ENCODE assay signal across 1 cellular context in the genomic region with DNA sequence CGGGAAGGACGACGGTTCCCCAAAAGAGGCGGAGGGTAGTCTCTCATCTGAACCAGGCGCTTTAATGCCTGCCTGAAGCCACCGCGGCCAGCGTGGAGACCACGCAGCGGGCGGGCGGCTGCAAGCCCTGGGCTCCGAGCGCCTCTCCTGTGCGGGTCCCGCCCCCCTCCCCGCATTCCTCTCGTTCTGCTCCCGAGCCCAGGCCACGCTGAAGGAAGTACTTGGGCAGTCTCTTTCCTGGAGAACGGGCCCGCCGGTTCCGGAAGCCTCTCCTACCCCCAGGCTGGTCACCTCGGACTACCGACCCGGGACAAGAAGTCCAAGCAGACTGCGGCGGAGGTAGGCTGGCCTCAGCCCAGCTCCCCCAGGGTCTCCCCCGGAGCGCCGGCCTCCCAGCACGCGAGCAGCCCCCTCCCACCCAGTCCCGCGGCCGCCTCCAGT.
TF ChIP-seq lines count a peak whose summit lies in the region.

No MANE protein-coding gene starts in this region.

TF ChIP-seq in GM23338, 12 proteins besides CTCF, POLR2A, EP300 and RAD21 (continued from another document):
- TF ChIP-seq, protein P1, sequence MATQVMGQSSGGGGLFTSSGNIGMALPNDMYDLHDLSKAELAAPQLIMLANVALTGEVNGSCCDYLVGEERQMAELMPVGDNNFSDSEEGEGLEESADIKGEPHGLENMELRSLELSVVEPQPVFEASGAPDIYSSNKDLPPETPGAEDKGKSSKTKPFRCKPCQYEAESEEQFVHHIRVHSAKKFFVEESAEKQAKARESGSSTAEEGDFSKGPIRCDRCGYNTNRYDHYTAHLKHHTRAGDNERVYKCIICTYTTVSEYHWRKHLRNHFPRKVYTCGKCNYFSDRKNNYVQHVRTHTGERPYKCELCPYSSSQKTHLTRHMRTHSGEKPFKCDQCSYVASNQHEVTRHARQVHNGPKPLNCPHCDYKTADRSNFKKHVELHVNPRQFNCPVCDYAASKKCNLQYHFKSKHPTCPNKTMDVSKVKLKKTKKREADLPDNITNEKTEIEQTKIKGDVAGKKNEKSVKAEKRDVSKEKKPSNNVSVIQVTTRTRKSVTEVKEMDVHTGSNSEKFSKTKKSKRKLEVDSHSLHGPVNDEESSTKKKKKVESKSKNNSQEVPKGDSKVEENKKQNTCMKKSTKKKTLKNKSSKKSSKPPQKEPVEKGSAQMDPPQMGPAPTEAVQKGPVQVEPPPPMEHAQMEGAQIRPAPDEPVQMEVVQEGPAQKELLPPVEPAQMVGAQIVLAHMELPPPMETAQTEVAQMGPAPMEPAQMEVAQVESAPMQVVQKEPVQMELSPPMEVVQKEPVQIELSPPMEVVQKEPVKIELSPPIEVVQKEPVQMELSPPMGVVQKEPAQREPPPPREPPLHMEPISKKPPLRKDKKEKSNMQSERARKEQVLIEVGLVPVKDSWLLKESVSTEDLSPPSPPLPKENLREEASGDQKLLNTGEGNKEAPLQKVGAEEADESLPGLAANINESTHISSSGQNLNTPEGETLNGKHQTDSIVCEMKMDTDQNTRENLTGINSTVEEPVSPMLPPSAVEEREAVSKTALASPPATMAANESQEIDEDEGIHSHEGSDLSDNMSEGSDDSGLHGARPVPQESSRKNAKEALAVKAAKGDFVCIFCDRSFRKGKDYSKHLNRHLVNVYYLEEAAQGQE (IDR thresholded peaks at IDR 0.05; ENCODE audit: unreplicated experiment) = no peak
- TF ChIP-seq ZNF331 (CRISPR knock-in tag; IDR thresholded peaks at IDR 0.05; ENCODE audit: low read depth) (no peak), STAT1 (IDR thresholded peaks at IDR 0.05; ENCODE audit: unreplicated experiment) (no peak), EZH2phosphoT487 (IDR thresholded peaks at IDR 0.05; ENCODE audit: unreplicated experiment) (no peak), EZH2 (IDR thresholded peaks at IDR 0.05; ENCODE audit: low read depth, unreplicated experiment) (no peak)
